8 cellular contexts compared by ENCODE assay signal in genomic region chr12:123131879-123132402, GRCh38.
A peak's percentile ranks its signal among the peaks of the same experiment; 100 is the strongest.
DNase-seq lines count a peak whose midpoint lies in the region; ATAC-seq and TF ChIP-seq lines count a peak whose summit lies in the region.

No MANE protein-coding gene starts in this region.

- H3K4me3 Mint-ChIP-seq in activated naive CD8-positive, alpha-beta T cell treated with anti-CD3 and anti-CD28 coated beads, Interleukin-2, amount 50 U/mL, for 24 hours, result peak overlapping the region; percentile 32
- H3K4me3 Mint-ChIP-seq in nephron progenitor cell, result no peak overlapping the region

- H3K9me3 Mint-ChIP-seq in activated naive CD8-positive, alpha-beta T cell treated with anti-CD3 and anti-CD28 coated beads, Interleukin-2, amount 50 U/mL, for 24 hours, result no peaks in the 10 kb centered on the region
- peaks cover 7% of the 10 kb centered on the region for H3K9me3 Mint-ChIP-seq in nephron progenitor cell

- H3K36me3 Mint-ChIP-seq in activated naive CD8-positive, alpha-beta T cell treated with anti-CD3 and anti-CD28 coated beads, Interleukin-2, amount 50 U/mL, for 24 hours (ENCODE audit: low read depth), result peaks cover 5% of the 10 kb centered on the region
- H3K36me3 Mint-ChIP-seq in nephron progenitor cell (ENCODE audit: low read depth), result peaks cover 4% of the 10 kb centered on the region

- no peaks in the 10 kb centered on the region for H3K9me3 ChIP-seq in parathyroid adenoma (ENCODE audit: control insufficient read depth, low read length)

- no peak overlapping the region for H3K4me3 ChIP-seq in parathyroid adenoma (ENCODE audit: low read depth, low read length)

- no peak overlapping the region for H3K9ac ChIP-seq in parathyroid adenoma

- no peaks in the 10 kb centered on the region for H3K36me3 ChIP-seq in parathyroid adenoma (ENCODE audit: control insufficient read depth, insufficient read depth, low read length)

- H3K27me3 ChIP-seq in parathyroid adenoma (ENCODE audit: control insufficient read depth, insufficient read depth, low read length), result no peaks in the 10 kb centered on the region

- ATAC-seq in activated naive CD8-positive, alpha-beta T cell treated with anti-CD3 and anti-CD28 coated beads, Interleukin-2, amount 50 U/mL, for 24 hours, result peak; percentile 86
- ATAC-seq in HG03565 (IDR thresholded peaks at IDR 0.05; ENCODE audit: unreplicated experiment) (no peak), HG02588 (IDR thresholded peaks at IDR 0.05; ENCODE audit: unreplicated experiment) (no peak)

- peak overlapping the region; percentile 10 for H2AFZ ChIP-seq in parathyroid adenoma

- H3K4me1 ChIP-seq in parathyroid adenoma, result peaks cover 7% of the 10 kb centered on the region

- no peak for TF ChIP-seq RAD21 in Ishikawa (IDR thresholded peaks at IDR 0.05; ENCODE audit: low read depth)

- no peak for TF ChIP-seq CTCF in parathyroid adenoma (IDR thresholded peaks at IDR 0.05)
- no peak for TF ChIP-seq CTCF in nephron progenitor cell (IDR thresholded peaks at IDR 0.05)

- TF ChIP-seq EP300 in Ishikawa (IDR thresholded peaks at IDR 0.05; ENCODE audit: borderline replicate concordance), result no peak

- no peaks in the 10 kb centered on the region for H3K27me3 Mint-ChIP-seq in activated naive CD8-positive, alpha-beta T cell treated with anti-CD3 and anti-CD28 coated beads, Interleukin-2, amount 50 U/mL, for 24 hours
- no peaks in the 10 kb centered on the region for H3K27me3 Mint-ChIP-seq in nephron progenitor cell (ENCODE audit: low read depth, poor library complexity)

- peak overlapping the region; percentile 37 for H3K27ac ChIP-seq in parathyroid adenoma

- H3K79me2 ChIP-seq in parathyroid adenoma, result peaks cover 35% of the 10 kb centered on the region

- peak; percentile 89 for DNase-seq in NCI-H748 treated with DMSO at 0.1 percent for 48 hours (lab: John Stamatoyannopoulos, UW)
- peak; percentile 30 for DNase-seq in activated naive CD8-positive, alpha-beta T cell treated with anti-CD3 and anti-CD28 coated beads, Interleukin-2, amount 50 U/mL, for 24 hours
- no peak for DNase-seq in nephron progenitor cell
- no peak for DNase-seq in AG08395 (ENCODE audit: low spot score)

- H3K4me1 Mint-ChIP-seq in activated naive CD8-positive, alpha-beta T cell treated with anti-CD3 and anti-CD28 coated beads, Interleukin-2, amount 50 U/mL, for 24 hours, result peaks cover 44% of the 10 kb centered on the region
- peaks cover 1% of the 10 kb centered on the region for H3K4me1 Mint-ChIP-seq in nephron progenitor cell

- no peak overlapping the region for H3K4me2 ChIP-seq in parathyroid adenoma (ENCODE audit: low read length)

- H3K27ac Mint-ChIP-seq in activated naive CD8-positive, alpha-beta T cell treated with anti-CD3 and anti-CD28 coated beads, Interleukin-2, amount 50 U/mL, for 24 hours, result peak overlapping the region; percentile 55
- H3K27ac Mint-ChIP-seq in nephron progenitor cell, result no peak overlapping the region

TF ChIP-seq in Ishikawa, 13 proteins besides CTCF, POLR2A, EP300 and RAD21:
- TF ChIP-seq MAX (IDR thresholded peaks at IDR 0.05), result no peak
- 0 out of 2 replicates have a peak, but pooled peaks have one; percentile 28 for TF ChIP-seq YY1 (IDR thresholded peaks at IDR 0.05; ENCODE audit: low read depth)
- TF ChIP-seq CEBPB (IDR thresholded peaks at IDR 0.05), result no peak
- TF ChIP-seq ZBTB7A (IDR thresholded peaks at IDR 0.05; ENCODE audit: low read depth), result no peak

Comparison
In these comparisons a context has a peak if more than half of its experiments do, and no peak if none do; other contexts are left out.
1. DNase-seq: peak in NCI-H748 treated with DMSO at 0.1 percent for 48 hours (single experiment) and activated naive CD8-positive, alpha-beta T cell treated with anti-CD3 and anti-CD28 coated beads, Interleukin-2, amount 50 U/mL, for 24 hours (single experiment); none in nephron progenitor cell (single experiment) and AG08395 (single experiment).